In the genomic region with DNA sequence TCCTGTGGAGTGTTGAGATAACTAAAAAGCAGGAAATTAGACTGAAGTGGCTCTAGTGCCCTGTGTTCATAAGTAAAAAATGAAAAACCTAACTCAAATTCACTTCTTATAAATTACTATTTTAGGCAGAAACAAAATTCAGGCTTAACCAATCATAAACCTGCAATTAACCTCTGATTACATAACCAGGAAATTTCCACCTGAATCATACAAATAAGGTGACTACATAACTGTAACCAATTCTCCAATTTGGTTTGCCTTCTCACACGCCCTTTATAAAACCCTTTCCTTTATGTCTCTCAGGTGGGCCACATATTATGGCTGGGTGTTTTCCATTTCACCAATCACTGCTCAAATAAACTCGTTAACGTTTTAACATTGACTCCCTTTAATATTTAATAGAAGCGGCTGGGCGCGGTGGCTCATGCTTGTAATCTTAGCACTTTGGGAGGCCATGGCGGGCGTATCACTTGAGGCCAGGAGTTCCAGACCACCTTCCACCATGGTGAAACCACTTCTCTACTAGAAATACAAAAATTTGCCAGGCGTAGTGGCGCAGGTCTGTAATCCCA, we compare ENCODE assay signal across 1 cellular context.
TF ChIP-seq lines count a peak whose summit lies in the region.

No MANE protein-coding gene starts in this region.

TF ChIP-seq in endothelial cell of umbilical vein, 7 proteins besides CTCF, POLR2A, EP300 and RAD21 (continued from another document):
- no peak for TF ChIP-seq JUN (IDR thresholded peaks at IDR 0.05; ENCODE audit: borderline replicate concordance, insufficient read depth, insufficient read length, low read depth)
- no peak for TF ChIP-seq POLR2AphosphoS5 (IDR thresholded peaks at IDR 0.05; ENCODE audit: insufficient read depth, low read depth, low read length)
- TF ChIP-seq FOS (IDR thresholded peaks at IDR 0.05; ENCODE audit: borderline replicate concordance, insufficient read depth, low read length) = no peak
- TF ChIP-seq GATA2 (IDR thresholded peaks at IDR 0.05; ENCODE audit: insufficient read depth, insufficient read length, low read depth, low read length) = no peak
